In the genomic region with DNA sequence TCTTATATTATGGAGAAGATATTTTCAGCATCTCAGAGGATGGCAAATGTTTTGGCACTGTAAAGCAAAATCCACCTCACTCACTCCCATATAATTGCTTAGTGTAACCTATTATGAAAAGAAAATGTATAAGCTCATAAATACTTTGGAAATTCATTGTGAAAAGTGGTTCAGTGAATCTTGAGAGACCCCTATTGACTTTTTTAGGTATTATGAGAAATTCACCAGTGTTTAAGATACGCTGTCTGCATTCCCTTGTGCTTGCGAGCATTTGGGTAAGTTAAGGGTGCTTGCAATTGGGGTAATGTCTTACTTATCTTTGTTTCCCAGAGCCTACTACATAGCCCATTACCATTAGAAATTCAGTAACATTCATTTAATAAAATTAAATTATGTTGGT, we compare ENCODE assay signal across 16 cellular contexts.
DNase-seq lines count a peak whose midpoint lies in the region; ATAC-seq and TF ChIP-seq lines count a peak whose summit lies in the region.
"Had no signal": no experiment of that assay in that cellular context is flagged by ENCODE, and none has a peak within 500 bp of the region (broad histone marks: within the 10 kb centered on the region; RNA-seq: fewer than 3 reads in every experiment).

No MANE protein-coding gene starts in this region.

- H3K4me1 ChIP-seq in HEK293 (ENCODE audit: control insufficient read depth, insufficient read depth, low read length) (no peaks in the 10 kb centered on the region), testis (no peaks in the 10 kb centered on the region), upper lobe of left lung (no peaks in the 10 kb centered on the region)
- H3K4me1 ChIP-seq: right atrium auricular region had no signal

- DNase-seq in AG09309 (ENCODE audit: low read depth) (no peak), astrocyte of the cerebellum (ENCODE audit: low read depth) (no peak), glomerular visceral epithelial cell (ENCODE audit: extremely low spot score) (peak; percentile 4), testis (no peak), upper lobe of left lung (no peak)
- DNase-seq: activated CD4-positive, CD25-positive, alpha-beta regulatory T cell treated with anti-CD3 and anti-CD28 coated beads, Interleukin-2, amount 50 U/mL, for 72 hours; activated T-cell treated with anti-CD3 and anti-CD28 coated beads, Interleukin-2, amount 50 U/mL, for 1 hour; amniotic stem cell; CD4-positive, CD25-positive, alpha-beta regulatory T cell; glutamatergic neuron; NCI-H1417; stimulated activated CD4-positive, alpha-beta T cell treated with anti-CD3 and anti-CD28 coated beads, Interleukin-2, amount 100 ng/mL, for 48 hours had no signal

- TF ChIP-seq CTCF in AG09309 (IDR thresholded peaks at IDR 0.05; ENCODE audit: control insufficient read depth, insufficient read depth, low read depth, low read length, missing control alignments): peak; percentile 32
- no peak for TF ChIP-seq CTCF in HEK293 (tag by site-specific recombination; IDR thresholded peaks at IDR 0.05)
- peak; percentile 20 for TF ChIP-seq CTCF in astrocyte of the cerebellum (IDR thresholded peaks at IDR 0.05; ENCODE audit: low read depth, low read length, missing control alignments)
- TF ChIP-seq CTCF in testis (IDR thresholded peaks at IDR 0.05): no peak
- no peak for TF ChIP-seq CTCF in upper lobe of left lung (IDR thresholded peaks at IDR 0.05)

- TF ChIP-seq EP300 in upper lobe of left lung (IDR thresholded peaks at IDR 0.05): no peak

- H3K27me3 ChIP-seq in testis: no peaks in the 10 kb centered on the region
- H3K27me3 ChIP-seq in upper lobe of left lung: no peaks in the 10 kb centered on the region
- H3K27me3 ChIP-seq: right atrium auricular region had no signal

- no peaks in the 10 kb centered on the region for H3K36me3 ChIP-seq in HEK293 (ENCODE audit: control insufficient read depth in 2 of 2, insufficient read depth in 1 of 2, low read length in 2 of 2)
- H3K36me3 ChIP-seq in testis (ENCODE audit: low read depth, missing control alignments): no peaks in the 10 kb centered on the region
- H3K36me3 ChIP-seq in upper lobe of left lung: no peaks in the 10 kb centered on the region
- H3K36me3 ChIP-seq: right atrium auricular region had no signal

- in situ Hi-C loops in astrocyte of the cerebellum (cut with HindIII; ENCODE audit: low sequenced_read_pairs): no loop called here

- CTCF ChIA-PET in HEK293 (lab: Yijun Ruan, JAX): interaction anchor here (0.6 to 2.5 kb wide), 9 partner anchors 10 to 665 kb away, joined by 3 to 20 read pairs (median 3); no protein-coding TSS in a partner anchor

- H3K4me3 ChIP-seq in AG09309 (ENCODE audit: control insufficient read depth, low read depth, low read length) (no peak overlapping the region), HEK293 (ENCODE audit: low read depth, low read length) (no peak overlapping the region), astrocyte of the cerebellum (ENCODE audit: low read depth, low read length) (no peak overlapping the region), testis (no peak overlapping the region), upper lobe of left lung (no peak overlapping the region)
- H3K4me3 ChIP-seq: right atrium auricular region had no signal

- intact Hi-C loops in testis (cut with DNase I; ENCODE audit: low total_unique reads): no loop called here

- POLR2A ChIA-PET in HEK293 (lab: Yijun Ruan, JAX): no interaction called here

- 82 to 84% methylated on average over 2 of the region's 2 CpGs for WGBS in testis, 2 donors
- 80 to 82% methylated on average over 2 of the region's 2 CpGs for WGBS in upper lobe of left lung, 2 donors

- TF ChIP-seq POLR2A in testis (IDR thresholded peaks at IDR 0.05) (no peak), upper lobe of left lung (IDR thresholded peaks at IDR 0.05) (no peak)

- no peaks in the 10 kb centered on the region for H3K9me3 ChIP-seq in HEK293 (ENCODE audit: control insufficient read depth, insufficient read depth, low read depth, low read length)
- H3K9me3 ChIP-seq in testis: no peaks in the 10 kb centered on the region
- no peaks in the 10 kb centered on the region for H3K9me3 ChIP-seq in upper lobe of left lung
- H3K9me3 ChIP-seq: right atrium auricular region had no signal

- ATAC-seq in HG02763 (IDR thresholded peaks at IDR 0.05; ENCODE audit: unreplicated experiment) (no peak), GM21381 (IDR thresholded peaks at IDR 0.05; ENCODE audit: unreplicated experiment) (no peak), upper lobe of left lung (ENCODE audit: low FRiP score in 2 of 2) (no peak)

- H3K27ac ChIP-seq in HEK293 (ENCODE audit: extremely low read depth, low read depth, low read length) (no peak overlapping the region), testis (no peak overlapping the region), upper lobe of left lung (no peak overlapping the region)
- H3K27ac ChIP-seq: right atrium auricular region had no signal

TF ChIP-seq in HEK293, 187 proteins besides CTCF, POLR2A, EP300 and RAD21:
- TF ChIP-seq FEZF1 (tag by site-specific recombination; IDR thresholded peaks at IDR 0.05) (no peak), ZNF654 (tag by site-specific recombination; IDR thresholded peaks at IDR 0.05; ENCODE audit: low read depth) (peak; percentile 35)

Comparison
In these comparisons a context has a peak if more than half of its experiments do, and no peak if none do; other contexts are left out.
1. CTCF ChIP-seq: peak in AG09309 (single experiment) and astrocyte of the cerebellum (single experiment); none in HEK293 (single experiment), testis (0 of 3) and upper lobe of left lung (0 of 6).